ENCODE assay signal across 9 cellular contexts in genomic region chr2:11749646-11750349, GRCh38. TPM values are rescaled to one million over a fixed set of nuclear protein-coding genes. Genes with fewer than 3 reads are reported as not detected.
DNase-seq lines count a peak whose midpoint lies in the region; ATAC-seq and TF ChIP-seq lines count a peak whose summit lies in the region.
"Had no signal": no experiment of that assay in that cellular context is flagged by ENCODE, and none has a peak within 500 bp of the region (broad histone marks: within the 10 kb centered on the region; RNA-seq: fewer than 3 reads in every experiment).

No MANE protein-coding gene starts in this region.

- H3K27ac Mint-ChIP-seq in CD8-positive, alpha-beta memory T cell: peak overlapping the region; percentile 94 to 99 (median 98)
- peak overlapping the region; percentile 89 for H3K27ac Mint-ChIP-seq in activated CD8-positive, alpha-beta T cell treated with anti-CD3 and anti-CD28 coated beads for 36 hours
- H3K27ac Mint-ChIP-seq in memory B cell: peak overlapping the region; percentile 97

- peak overlapping the region; percentile 36 for H3K27ac ChIP-seq in CD8-positive, alpha-beta memory T cell (ENCODE audit: low read depth, low read length)
- H3K27ac ChIP-seq: neutrophil had no signal

- H3K27me3 ChIP-seq in CD8-positive, alpha-beta memory T cell (ENCODE audit: insufficient read depth, low read length, poor library complexity, severe bottlenecking): no peaks in the 10 kb centered on the region

- intact Hi-C loops in activated CD8-positive, alpha-beta T cell treated with anti-CD3 and anti-CD28 coated beads for 36 hours (cut with micrococcal nuclease): loop anchor here (10.0 kb wide), 1 partner anchor 55 kb away; no protein-coding TSS in a partner anchor
- intact Hi-C loops in lower leg skin (cut with DNase I; ENCODE audit: low total_unique reads): no loop called here

- peaks cover 85% of the 10 kb centered on the region for H3K4me1 ChIP-seq in CD8-positive, alpha-beta memory T cell (ENCODE audit: insufficient read depth, low read length)

- ATAC-seq in GM21515 (IDR thresholded peaks at IDR 0.05; ENCODE audit: unreplicated experiment) (peak; percentile 14), memory B cell (ENCODE audit: low read depth) (no peak), HG02623 (IDR thresholded peaks at IDR 0.05; ENCODE audit: unreplicated experiment) (no peak), GM19397 (IDR thresholded peaks at IDR 0.05; ENCODE audit: unreplicated experiment) (no peak)
- no peak for ATAC-seq in activated CD8-positive, alpha-beta T cell treated with anti-CD3 and anti-CD28 coated beads for 36 hours

- CTCF ChIA-PET in CD8-positive, alpha-beta memory T cell (lab: Charles Lee): interaction anchor here (1.0 to 7.3 kb wide), 3 partner anchors 13 to 36 kb away, joined by 4 to 43 read pairs (median 4); no protein-coding TSS in a partner anchor
- CTCF ChIA-PET in activated CD8-positive, alpha-beta T cell treated with anti-CD3 and anti-CD28 coated beads for 36 hours (lab: Charles Lee): interaction anchor here (0.6 to 14.1 kb wide), 5 partner anchors 24 to 282 kb away, joined by 3 to 282 read pairs (median 3); no protein-coding TSS in a partner anchor

- peak overlapping the region; percentile 87 for H3K4me3 ChIP-seq in CD8-positive, alpha-beta memory T cell (ENCODE audit: low read length)
- no peak overlapping the region for H3K4me3 ChIP-seq in lower leg skin (ENCODE audit: low read depth, poor library complexity, severe bottlenecking)

- H3K27me3 Mint-ChIP-seq in CD8-positive, alpha-beta memory T cell: no peaks in the 10 kb centered on the region
- H3K27me3 Mint-ChIP-seq in activated CD8-positive, alpha-beta T cell treated with anti-CD3 and anti-CD28 coated beads for 36 hours: no peaks in the 10 kb centered on the region
- no peaks in the 10 kb centered on the region for H3K27me3 Mint-ChIP-seq in memory B cell

- 59 to 71% methylated on average over 13 of the region's 13 CpGs for WGBS in lower leg skin, 2 donors

- no peaks in the 10 kb centered on the region for H3K36me3 ChIP-seq in CD8-positive, alpha-beta memory T cell (ENCODE audit: insufficient read depth, low read length)
- H3K36me3 ChIP-seq: neutrophil had no signal

- POLR2A ChIA-PET in CD8-positive, alpha-beta memory T cell (lab: Charles Lee): interaction anchor here (1.4 kb wide), 1 partner anchor 972 kb away, joined by 4 read pairs; no protein-coding TSS in a partner anchor
- POLR2A ChIA-PET in activated CD8-positive, alpha-beta T cell treated with anti-CD3 and anti-CD28 coated beads for 36 hours (lab: Charles Lee): interaction anchor here (0.8 to 1.0 kb wide), 2 partner anchors 14 to 60 kb away, joined by 3 read pairs; no protein-coding TSS in a partner anchor

- no peaks in the 10 kb centered on the region for H3K9me3 Mint-ChIP-seq in CD8-positive, alpha-beta memory T cell
- no peaks in the 10 kb centered on the region for H3K9me3 Mint-ChIP-seq in activated CD8-positive, alpha-beta T cell treated with anti-CD3 and anti-CD28 coated beads for 36 hours
- H3K9me3 Mint-ChIP-seq in memory B cell: no peaks in the 10 kb centered on the region

- peak overlapping the region; percentile 69 to 95 (median 78) for H3K4me3 Mint-ChIP-seq in CD8-positive, alpha-beta memory T cell
- H3K4me3 Mint-ChIP-seq in activated CD8-positive, alpha-beta T cell treated with anti-CD3 and anti-CD28 coated beads for 36 hours: peak overlapping the region; percentile 90
- peak overlapping the region; percentile 51 for H3K4me3 Mint-ChIP-seq in memory B cell

- H3K9me3 ChIP-seq in CD8-positive, alpha-beta memory T cell (ENCODE audit: low read length): no peaks in the 10 kb centered on the region
- H3K9me3 ChIP-seq: neutrophil had no signal

- DNase-seq in CD8-positive, alpha-beta memory T cell: peak in 2 of 5 donors; percentile 10 to 64
- no peak for DNase-seq in activated CD8-positive, alpha-beta T cell treated with anti-CD3 and anti-CD28 coated beads for 36 hours
- peak in 1 of 2 donors; percentile 14 for DNase-seq in memory B cell (ENCODE audit: low spot score in 2 of 2)
- no peak for DNase-seq in KG1 (lab: John Stamatoyannopoulos, UW)
- no peak for DNase-seq in lower leg skin (ENCODE audit: low spot score in 2 of 2)

- TF ChIP-seq CTCF in activated CD8-positive, alpha-beta T cell treated with anti-CD3 and anti-CD28 coated beads for 36 hours (IDR thresholded peaks at IDR 0.05): no peak
- no peak for TF ChIP-seq CTCF in lower leg skin (IDR thresholded peaks at IDR 0.05)

- H3K36me3 Mint-ChIP-seq in CD8-positive, alpha-beta memory T cell: peaks cover 0 to 6% (median 0%) of the 10 kb centered on the region in 3 donors
- H3K36me3 Mint-ChIP-seq in activated CD8-positive, alpha-beta T cell treated with anti-CD3 and anti-CD28 coated beads for 36 hours (ENCODE audit: low read depth): peaks cover 2% of the 10 kb centered on the region
- H3K36me3 Mint-ChIP-seq in memory B cell: no peaks in the 10 kb centered on the region

- peaks cover 78 to 90% (median 88%) of the 10 kb centered on the region in 3 donors for H3K4me1 Mint-ChIP-seq in CD8-positive, alpha-beta memory T cell
- peaks cover 79% of the 10 kb centered on the region for H3K4me1 Mint-ChIP-seq in activated CD8-positive, alpha-beta T cell treated with anti-CD3 and anti-CD28 coated beads for 36 hours (ENCODE audit: low read depth)
- H3K4me1 Mint-ChIP-seq in memory B cell: peaks cover 61% of the 10 kb centered on the region

- TF ChIP-seq POLR2A in lower leg skin (IDR thresholded peaks at IDR 0.05): no peak

RNA-seq across cellular contexts. Expression of gene LPIN1, which starts 3.4 kb away (rescaled TPM):
- total RNA-seq in CD8-positive, alpha-beta memory T cell: 10 to 100 TPM; 34.8 to 37.1 TPM
- polyA plus RNA-seq in CD8-positive, alpha-beta memory T cell: 25.7 TPM
- 10 to 100 TPM; 31.9 to 36.5 TPM for total RNA-seq in activated CD8-positive, alpha-beta T cell treated with anti-CD3 and anti-CD28 coated beads for 36 hours
- 10 to 100 TPM; 15.6 to 45.8 (median 35.0) TPM for total RNA-seq in lower leg skin
